ENCODE assay signal across 20 cellular contexts in the genomic region with DNA sequence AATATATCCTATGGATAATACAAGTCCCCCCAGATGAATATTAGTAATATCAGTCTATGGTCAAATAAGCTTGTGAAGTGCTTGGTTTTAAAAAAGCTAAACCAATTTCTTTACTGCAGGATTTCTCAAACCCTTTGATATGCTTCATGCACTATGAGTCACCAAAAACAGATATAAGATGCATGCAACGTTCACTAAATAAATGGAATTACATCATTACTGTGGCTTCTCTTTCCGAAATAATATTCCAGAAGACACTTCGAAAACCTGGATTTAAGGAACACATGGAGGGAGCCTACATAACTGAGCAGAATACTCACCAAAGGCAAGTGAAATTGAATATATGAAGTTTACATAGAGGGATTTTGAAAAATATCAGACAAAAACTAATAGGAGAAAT.
A peak's percentile ranks its signal among the peaks of the same experiment; 100 is the strongest.
DNase-seq lines count a peak whose midpoint lies in the region; ATAC-seq, FAIRE-seq and TF ChIP-seq lines count a peak whose summit lies in the region.
"Had no signal": no experiment of that assay in that cellular context is flagged by ENCODE, and none has a peak within 500 bp of the region (broad histone marks: within the 10 kb centered on the region; RNA-seq: fewer than 3 reads in every experiment).

No MANE protein-coding gene starts in this region.

- no peak overlapping the region for H3K27ac Mint-ChIP-seq in MCF 10A (ENCODE audit: low read depth, unreplicated experiment)
- H3K27ac Mint-ChIP-seq in astrocyte (ENCODE audit: unreplicated experiment), result no peak overlapping the region
- H3K27ac Mint-ChIP-seq: CD4-positive, CD25-positive, alpha-beta regulatory T cell; T-helper 17 cell had no signal

- TF ChIP-seq CTCF in MCF 10A (IDR thresholded peaks at IDR 0.05; ENCODE audit: unreplicated experiment), result no peak
- TF ChIP-seq CTCF in breast epithelium (IDR thresholded peaks at IDR 0.05), result no peak
- no peak for TF ChIP-seq CTCF in astrocyte (IDR thresholded peaks at IDR 0.05; ENCODE audit: insufficient read depth, low read depth, low read length)
- TF ChIP-seq CTCF in fibroblast of villous mesenchyme (IDR thresholded peaks at IDR 0.05; ENCODE audit: insufficient read depth, low read depth, low read length), result no peak
- no peak for TF ChIP-seq CTCF in smooth muscle cell (IDR thresholded peaks at IDR 0.05; ENCODE audit: borderline replicate concordance, insufficient read depth, poor library complexity, severe bottlenecking)

- peaks cover 15% of the 10 kb centered on the region for H3K4me1 Mint-ChIP-seq in MCF 10A (ENCODE audit: insufficient read depth, unreplicated experiment)
- no peaks in the 10 kb centered on the region for H3K4me1 Mint-ChIP-seq in astrocyte (ENCODE audit: low read depth, unreplicated experiment)
- H3K4me1 Mint-ChIP-seq: CD4-positive, CD25-positive, alpha-beta regulatory T cell; T-helper 17 cell had no signal

- H3K9me3 Mint-ChIP-seq in MCF 10A (ENCODE audit: unreplicated experiment), result no peaks in the 10 kb centered on the region
- no peaks in the 10 kb centered on the region for H3K9me3 Mint-ChIP-seq in astrocyte (ENCODE audit: unreplicated experiment)

- H3K36me3 ChIP-seq in breast epithelium, result no peaks in the 10 kb centered on the region
- no peaks in the 10 kb centered on the region for H3K36me3 ChIP-seq in astrocyte (ENCODE audit: insufficient read depth, low read length)
- H3K36me3 ChIP-seq in smooth muscle cell (ENCODE audit: low read depth), result no peaks in the 10 kb centered on the region
- H3K36me3 ChIP-seq: MG63, upper lobe of left lung had no signal

- no peak for ATAC-seq in HG03354 (IDR thresholded peaks at IDR 0.05; ENCODE audit: poor library complexity, severe bottlenecking, unreplicated experiment)
- ATAC-seq: stimulated activated naive CD8-positive, alpha-beta T cell treated with anti-CD3 and anti-CD28 coated beads, Interleukin-15, Interleukin-2, amounts not matched to agents 100 U/mL and 50 U/mL, for 24 hours; T-helper 17 cell had no signal

- POLR2A ChIA-PET in MCF 10A (lab: Yijun Ruan, JAX), result interaction anchor here (0.6 to 1.2 kb wide), 3 partner anchors 10 to 319 kb away, joined by 3 to 4 read pairs (median 3); no protein-coding TSS in a partner anchor

- H2AFZ ChIP-seq in astrocyte (ENCODE audit: low read depth, low read length) (no peak overlapping the region), smooth muscle cell (ENCODE audit: low read depth) (no peak overlapping the region)

- H4K20me1 ChIP-seq in astrocyte (ENCODE audit: insufficient read depth, low read length), result no peaks in the 10 kb centered on the region
- no peaks in the 10 kb centered on the region for H4K20me1 ChIP-seq in smooth muscle cell (ENCODE audit: low read depth)

- no peak for TF ChIP-seq POLR2A in breast epithelium (IDR thresholded peaks at IDR 0.05)

- intact Hi-C loops in MCF 10A (cut with micrococcal nuclease), result no loop called here
- intact Hi-C loops in breast epithelium (cut with DNase I; ENCODE audit: low total_unique reads), result loop anchor here (5.0 kb wide), 1 partner anchor 362 kb away; no protein-coding TSS in a partner anchor

- H3K27me3 ChIP-seq in breast epithelium (no peaks in the 10 kb centered on the region), astrocyte (ENCODE audit: insufficient read depth, low read length) (no peaks in the 10 kb centered on the region), smooth muscle cell (ENCODE audit: low read depth) (no peaks in the 10 kb centered on the region)
- H3K27me3 ChIP-seq: MG63, upper lobe of left lung had no signal

- no peaks in the 10 kb centered on the region for H3K36me3 Mint-ChIP-seq in MCF 10A (ENCODE audit: insufficient read depth, unreplicated experiment)
- no peaks in the 10 kb centered on the region for H3K36me3 Mint-ChIP-seq in astrocyte (ENCODE audit: low read depth, unreplicated experiment)
- H3K36me3 Mint-ChIP-seq: CD4-positive, CD25-positive, alpha-beta regulatory T cell had no signal

- H3K4me2 ChIP-seq in astrocyte (ENCODE audit: low read length) (peak overlapping the region; percentile 30), smooth muscle cell (peak overlapping the region; percentile 60)

- peak; percentile 51 for DNase-seq in MCF 10A (ENCODE audit: unreplicated experiment)
- no peak for DNase-seq in breast epithelium (ENCODE audit: low spot score in 2 of 2)
- DNase-seq in astrocyte (ENCODE audit: low read depth), result peak; percentile 63
- peak; percentile 59 for DNase-seq in fibroblast of villous mesenchyme (ENCODE audit: low read depth)
- no peak for DNase-seq in smooth muscle cell (lab: John Stamatoyannopoulos, UW; ENCODE audit: unreplicated experiment)
- DNase-seq in activated CD4-positive, CD25-positive, alpha-beta regulatory T cell treated with anti-CD3 and anti-CD28 coated beads, Interleukin-2, amount 50 U/mL, for 72 hours, result no peak
- DNase-seq in urothelium cell line (ENCODE audit: low spot score), result no peak
- DNase-seq: activated CD8-positive, alpha-beta memory T cell treated with anti-CD3 and anti-CD28 coated beads for 24 hours; CD4-positive, CD25-positive, alpha-beta regulatory T cell; DMS79 treated with DMSO at 0.1 percent for 48 hours; head of caudate nucleus; MG63; NCI-H187 treated with DMSO at 0.1 percent for 48 hours; SHP77; stimulated activated naive CD8-positive, alpha-beta T cell treated with anti-CD3 and anti-CD28 coated beads, Interleukin-15, Interleukin-2, amounts not matched to agents 100 U/mL and 50 U/mL, for 24 hours; T-helper 17 cell; upper lobe of left lung had no signal

- H3K4me1 ChIP-seq in breast epithelium (no peaks in the 10 kb centered on the region), astrocyte (ENCODE audit: insufficient read depth, low read length) (peaks cover 7% of the 10 kb centered on the region), smooth muscle cell (ENCODE audit: low read depth) (no peaks in the 10 kb centered on the region)
- H3K4me1 ChIP-seq: upper lobe of left lung had no signal

- no peaks in the 10 kb centered on the region for H3F3A ChIP-seq in smooth muscle cell (ENCODE audit: low read depth)

- no peak overlapping the region for H3K27ac ChIP-seq in breast epithelium
- peak overlapping the region; percentile 6 for H3K27ac ChIP-seq in astrocyte (ENCODE audit: low read depth, low read length)
- peak overlapping the region; percentile 35 for H3K27ac ChIP-seq in smooth muscle cell (ENCODE audit: low read depth)
- H3K27ac ChIP-seq: 22Rv1, upper lobe of left lung had no signal

- H3K4me3 ChIP-seq in breast epithelium (no peak overlapping the region), astrocyte (ENCODE audit: insufficient read depth, low read depth, low read length) (no peak overlapping the region), fibroblast of villous mesenchyme (ENCODE audit: low read depth, low read length) (no peak overlapping the region), smooth muscle cell (no peak overlapping the region)
- H3K4me3 ChIP-seq: MG63, upper lobe of left lung had no signal

- H3K9ac ChIP-seq in astrocyte (ENCODE audit: low read length) (no peak overlapping the region), smooth muscle cell (ENCODE audit: low read depth) (no peak overlapping the region)

- H3K79me2 ChIP-seq in astrocyte (ENCODE audit: insufficient read depth, low read length) (no peaks in the 10 kb centered on the region), smooth muscle cell (ENCODE audit: low read depth) (no peaks in the 10 kb centered on the region)

- H3K4me3 Mint-ChIP-seq in MCF 10A (ENCODE audit: unreplicated experiment) (no peak overlapping the region), astrocyte (ENCODE audit: unreplicated experiment) (no peak overlapping the region)
- H3K4me3 Mint-ChIP-seq: CD4-positive, CD25-positive, alpha-beta regulatory T cell; T-helper 17 cell had no signal

- no TSS peak for BruUV-seq in MCF 10A (replicated peaks; lab: Mats Ljungman, UMichigan)

- H3K27me3 Mint-ChIP-seq in MCF 10A (ENCODE audit: insufficient read depth, unreplicated experiment) (no peaks in the 10 kb centered on the region), astrocyte (ENCODE audit: low read depth, unreplicated experiment) (peaks cover 4% of the 10 kb centered on the region)

- H3K9me3 ChIP-seq in breast epithelium (no peaks in the 10 kb centered on the region), astrocyte (ENCODE audit: insufficient read depth, low read depth, low read length) (no peaks in the 10 kb centered on the region), smooth muscle cell (replicated peaks; ENCODE audit: low read depth) (no peaks in the 10 kb centered on the region)
- H3K9me3 ChIP-seq: MG63, upper lobe of left lung had no signal

- 41% methylated on average over 3 of the region's 3 CpGs for WGBS in smooth muscle cell (ENCODE audit: low lambda C conversion rate)

- FAIRE-seq in astrocyte (lab: Jason Lieb, UNC) (peak; percentile 56), urothelium cell line (lab: Jason Lieb, UNC) (no peak)
- FAIRE-seq: islet of Langerhans had no signal

- CTCF ChIA-PET in MCF 10A (lab: Yijun Ruan, JAX), result interaction anchor here (0.8 kb wide), 1 partner anchor 8 kb away, joined by 3 read pairs; no protein-coding TSS in a partner anchor

Comparison
In these comparisons a context has a peak if more than half of its experiments do, and no peak if none do; other contexts are left out.
1. DNase-seq: peak in MCF 10A (single experiment), astrocyte (single experiment) and fibroblast of villous mesenchyme (single experiment); none in breast epithelium (0 of 2), smooth muscle cell (single experiment), activated CD4-positive, CD25-positive, alpha-beta regulatory T cell treated with anti-CD3 and anti-CD28 coated beads, Interleukin-2, amount 50 U/mL, for 72 hours (single experiment) and urothelium cell line (single experiment).
2. H3K27ac ChIP-seq: peak in astrocyte (single experiment) and smooth muscle cell (single experiment); none in breast epithelium (0 of 2).